ENCODE assay signal across 19 cellular contexts in the genomic region with DNA sequence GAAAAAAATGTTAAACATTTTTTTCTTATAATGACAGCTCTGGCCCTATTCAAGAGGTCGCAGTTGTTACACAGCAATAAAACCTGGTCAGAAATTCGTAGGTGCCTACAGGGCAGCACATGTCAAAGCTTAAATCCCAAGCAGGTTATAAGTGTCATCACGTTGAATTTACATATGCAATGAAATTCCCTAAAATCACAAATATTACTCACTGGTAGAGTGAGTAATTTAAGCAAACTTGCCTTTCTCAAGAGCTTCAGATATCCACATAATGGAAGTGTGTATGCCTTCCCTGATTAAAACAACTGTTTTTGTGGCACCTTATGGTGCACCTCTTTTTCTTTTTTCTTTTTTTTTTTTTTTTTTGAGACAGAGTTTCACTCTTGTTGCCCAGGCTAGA.
DNase-seq lines count a peak whose midpoint lies in the region; ATAC-seq and TF ChIP-seq lines count a peak whose summit lies in the region.
"Had no signal": no experiment of that assay in that cellular context is flagged by ENCODE, and none has a peak within 500 bp of the region (broad histone marks: within the 10 kb centered on the region; RNA-seq: fewer than 3 reads in every experiment).

No MANE protein-coding gene starts in this region.

- no peak overlapping the region for H3K27ac Mint-ChIP-seq in stimulated activated effector memory CD8-positive, alpha-beta T cell treated with anti-CD3 and anti-CD28 coated beads, Interleukin-12 subunit alpha, Interleukin-12 subunit beta, amount 100 ng/mL, for 72 hours
- H3K27ac Mint-ChIP-seq: CD4-positive, alpha-beta T cell; GM23338; HFFc6 had no signal

- no peaks in the 10 kb centered on the region for H3K4me1 Mint-ChIP-seq in stimulated activated effector memory CD8-positive, alpha-beta T cell treated with anti-CD3 and anti-CD28 coated beads, Interleukin-12 subunit alpha, Interleukin-12 subunit beta, amount 100 ng/mL, for 72 hours

- ATAC-seq in RWPE2 (ENCODE audit: low read depth) (peak; percentile 59; the same call in 2 of the 3 replicates), esophagus mucosa (peak; percentile 50), omental fat pad (ENCODE audit: low FRiP score) (peak; percentile 69), GM18868 (IDR thresholded peaks at IDR 0.05; ENCODE audit: unreplicated experiment) (no peak), psoas muscle (no peak)
- ATAC-seq in stimulated activated effector memory CD8-positive, alpha-beta T cell treated with anti-CD3 and anti-CD28 coated beads, Interleukin-12 subunit alpha, Interleukin-12 subunit beta, amount 100 ng/mL, for 72 hours = no peak
- ATAC-seq: A549, GM23338, HCT116 had no signal

- 87 to 91% (median 88%) methylated on average over 3 of the region's 3 CpGs for WGBS in psoas muscle, 3 donors

- no peaks in the 10 kb centered on the region for H3K9me3 ChIP-seq in RWPE2 (ENCODE audit: severe bottlenecking)
- H3K9me3 ChIP-seq in psoas muscle = no peaks in the 10 kb centered on the region
- H3K9me3 ChIP-seq: A549, Caco-2 had no signal

- H3K4me1 ChIP-seq in RWPE2 (ENCODE audit: insufficient read depth, poor library complexity, severe bottlenecking) = peaks cover 26% of the 10 kb centered on the region
- H3K4me1 ChIP-seq in psoas muscle = no peaks in the 10 kb centered on the region

- no peak overlapping the region for H3K4me3 Mint-ChIP-seq in stimulated activated effector memory CD8-positive, alpha-beta T cell treated with anti-CD3 and anti-CD28 coated beads, Interleukin-12 subunit alpha, Interleukin-12 subunit beta, amount 100 ng/mL, for 72 hours
- H3K4me3 Mint-ChIP-seq: CD4-positive, alpha-beta T cell; GM23338; HFFc6 had no signal

- TF ChIP-seq CTCF in RWPE2 (IDR thresholded peaks at IDR 0.05; ENCODE audit: poor library complexity, severe bottlenecking) (no peak), omental fat pad (IDR thresholded peaks at IDR 0.05) (no peak), psoas muscle (IDR thresholded peaks at IDR 0.05) (no peak)

- H3K27ac ChIP-seq in RWPE2 (ENCODE audit: poor library complexity, severe bottlenecking) (no peak overlapping the region), psoas muscle (no peak overlapping the region)
- H3K27ac ChIP-seq: 22Rv1, C4-2B, HL-60 had no signal

- DNase-seq in ELR (ENCODE audit: low read depth) (peak; percentile 36), RWPE2 (ENCODE audit: low spot score) (no peak), omental fat pad (ENCODE audit: low spot score) (no peak), psoas muscle (no peak)
- DNase-seq in stimulated activated effector memory CD8-positive, alpha-beta T cell treated with anti-CD3 and anti-CD28 coated beads, Interleukin-12 subunit alpha, Interleukin-12 subunit beta, amount 100 ng/mL, for 72 hours (ENCODE audit: low spot score in 2 of 2) = no peak
- DNase-seq: AML-193; Caco-2; CD4-positive, alpha-beta T cell; GDM1; H7; HFFc6 had no signal

- H3K4me3 ChIP-seq in RWPE2 (ENCODE audit: severe bottlenecking) (no peak overlapping the region), psoas muscle (no peak overlapping the region)
- H3K4me3 ChIP-seq: A549, GM23338 had no signal

- no peaks in the 10 kb centered on the region for H3K36me3 Mint-ChIP-seq in stimulated activated effector memory CD8-positive, alpha-beta T cell treated with anti-CD3 and anti-CD28 coated beads, Interleukin-12 subunit alpha, Interleukin-12 subunit beta, amount 100 ng/mL, for 72 hours

- H3K27me3 ChIP-seq in RWPE2 (ENCODE audit: insufficient read depth, poor library complexity, severe bottlenecking) = no peaks in the 10 kb centered on the region
- no peaks in the 10 kb centered on the region for H3K27me3 ChIP-seq in psoas muscle (ENCODE audit: insufficient read depth in 3 of 3, low read length in 2 of 3)

- no peaks in the 10 kb centered on the region for H3K9me3 Mint-ChIP-seq in stimulated activated effector memory CD8-positive, alpha-beta T cell treated with anti-CD3 and anti-CD28 coated beads, Interleukin-12 subunit alpha, Interleukin-12 subunit beta, amount 100 ng/mL, for 72 hours
- H3K9me3 Mint-ChIP-seq: CD4-positive, alpha-beta T cell; GM23338; HFFc6 had no signal

- H3K36me3 ChIP-seq in RWPE2 (ENCODE audit: low read depth) = no peaks in the 10 kb centered on the region
- no peaks in the 10 kb centered on the region for H3K36me3 ChIP-seq in psoas muscle (ENCODE audit: insufficient read depth in 1 of 2, low read depth in 1 of 2)

- intact Hi-C loops in psoas muscle (cut with DNase I) = no loop called here

Comparison
In these comparisons a context has a peak if more than half of its experiments do, and no peak if none do; other contexts are left out.
1. ATAC-seq: peak in RWPE2 (single experiment), esophagus mucosa (single experiment) and omental fat pad (single experiment); none in GM18868 (single experiment), psoas muscle (0 of 4) and stimulated activated effector memory CD8-positive, alpha-beta T cell treated with anti-CD3 and anti-CD28 coated beads, Interleukin-12 subunit alpha, Interleukin-12 subunit beta, amount 100 ng/mL, for 72 hours (single experiment).